In the genomic region with DNA sequence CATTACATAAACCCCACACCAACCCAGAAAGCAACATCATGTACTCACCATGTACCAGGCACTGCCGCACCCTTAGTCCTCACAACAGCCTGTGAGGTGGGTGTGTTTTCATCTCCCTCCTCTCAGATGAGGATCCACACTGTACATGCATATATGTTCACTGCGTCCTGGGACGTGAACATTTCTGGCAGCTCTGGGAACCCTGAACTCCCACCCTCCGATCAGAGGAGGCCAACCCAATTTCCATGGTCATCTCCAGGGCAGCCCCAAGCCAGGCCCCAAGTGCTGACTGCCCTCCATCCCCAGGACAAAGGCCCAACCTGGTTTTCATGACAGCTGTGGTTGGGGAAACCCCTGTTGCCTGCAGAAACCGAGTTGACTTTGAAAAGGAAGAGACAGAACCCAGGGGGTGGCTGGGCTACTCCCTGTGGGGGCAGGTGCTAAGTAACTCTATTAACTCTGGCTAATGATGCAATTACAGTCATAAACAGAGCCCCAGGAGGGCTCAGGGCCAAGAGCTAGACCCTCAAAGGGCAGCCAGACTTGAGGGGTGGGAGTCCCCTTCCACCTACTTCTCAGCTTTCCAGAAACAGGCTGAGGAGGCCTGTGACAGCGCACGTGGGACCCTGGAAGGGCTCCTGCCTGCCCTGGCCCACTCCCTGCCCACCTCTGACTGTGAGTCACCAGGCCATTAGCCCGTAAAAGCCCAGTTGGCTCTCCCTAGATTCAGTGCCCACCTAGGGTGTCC, we compare ENCODE assay signal across 9 cellular contexts. TPM values are rescaled to one million over a fixed set of nuclear protein-coding genes. Genes with fewer than 3 reads are reported as not detected.
A peak's percentile ranks its signal among the peaks of the same experiment; 100 is the strongest.
DNase-seq lines count a peak whose midpoint lies in the region; ATAC-seq, FAIRE-seq and TF ChIP-seq lines count a peak whose summit lies in the region.
"Had no signal": no experiment of that assay in that cellular context is flagged by ENCODE, and none has a peak within 500 bp of the region (broad histone marks: within the 10 kb centered on the region; RNA-seq: fewer than 3 reads in every experiment).

No MANE protein-coding gene starts in this region.

- POLR2A ChIA-PET in Panc1 (lab: Charles Lee) = interaction anchor here (0.5 kb wide), 1 partner anchor 868 kb away, joined by 4 read pairs; no protein-coding TSS in a partner anchor

- peak; percentile 92 for FAIRE-seq in GM12891 (lab: Jason Lieb, UNC)

- peak overlapping the region; percentile 90; the same call in 1 of the 2 replicates for H3K27ac Mint-ChIP-seq in HFFc6

- peak; percentile 65 for DNase-seq in GM12891 (ENCODE audit: insufficient read length, low spot score)
- no peak for DNase-seq in HFFc6
- DNase-seq in Panc1 (ENCODE audit: low read depth, low spot score) = no peak
- DNase-seq in adipocyte (ENCODE audit: low read depth) = peak; percentile 20
- DNase-seq in right lobe of liver = no peak
- peak; percentile 56 to 60 for DNase-seq in stimulated activated CD8-positive, alpha-beta memory T cell treated with anti-CD3 and anti-CD28 coated beads, Interleukin-7, amount 100 ng/mL, for 4 hours (ENCODE audit: low read depth in 2 of 2)
- DNase-seq in A172 (ENCODE audit: low spot score) = no peak
- no peak for DNase-seq in hepatic stellate cell (ENCODE audit: low spot score)

- H3K9me3 ChIP-seq in Panc1 (ENCODE audit: control insufficient read depth, insufficient read depth, low read depth, low read length) (no peaks in the 10 kb centered on the region), adipocyte (ENCODE audit: control insufficient read depth, low read length) (no peaks in the 10 kb centered on the region), right lobe of liver (no peaks in the 10 kb centered on the region)

- H3K4me1 ChIP-seq in Panc1 (ENCODE audit: control insufficient read depth, insufficient read depth, low read length) = peaks cover 14% of the 10 kb centered on the region
- peaks cover 31% of the 10 kb centered on the region for H3K4me1 ChIP-seq in adipocyte (ENCODE audit: control insufficient read depth, insufficient read depth, low read length)
- no peaks in the 10 kb centered on the region for H3K4me1 ChIP-seq in right lobe of liver

- ATAC-seq in Panc1 (no peak), right lobe of liver (no peak)

- WGBS in right lobe of liver (ENCODE audit: insufficient coverage, low coverage, low lambda C conversion rate, missing lambda C conversion rate) = 73% methylated on average over 4 of the region's 8 CpGs

- TF ChIP-seq POLR2A in GM12891 (IDR thresholded peaks at IDR 0.05; ENCODE audit: low read depth, low read length) (peak; percentile 62), right lobe of liver (IDR thresholded peaks at IDR 0.05) (no peak)

- H3K27me3 ChIP-seq in Panc1 (ENCODE audit: control insufficient read depth, insufficient read depth, low read length) (no peaks in the 10 kb centered on the region), adipocyte (replicated peaks; ENCODE audit: control insufficient read depth, insufficient read depth, low read length) (no peaks in the 10 kb centered on the region), right lobe of liver (no peaks in the 10 kb centered on the region)

- CTCF ChIA-PET in Panc1 (lab: Charles Lee) = no interaction called here

- no peak for TF ChIP-seq CTCF in HFFc6 (IDR thresholded peaks at IDR 0.05)
- no peak for TF ChIP-seq CTCF in Panc1 (IDR thresholded peaks at IDR 0.05)
- TF ChIP-seq CTCF in right lobe of liver (IDR thresholded peaks at IDR 0.05) = no peak

- H3K27ac ChIP-seq in Panc1 (ENCODE audit: low read length) = peak overlapping the region; percentile 77
- H3K27ac ChIP-seq in right lobe of liver = peak overlapping the region in 2 of 3 donors; percentile 80 to 87

- no peak overlapping the region for H3K9ac ChIP-seq in adipocyte (ENCODE audit: low read length)

- intact Hi-C loops in Panc1 (cut with micrococcal nuclease; ENCODE audit: unreplicated experiment) = loop anchor here (10.0 kb wide), 1 partner anchor 52 kb away; the partner anchor contains the start of genes PRICKLE4 and TOMM6
- intact Hi-C loops in right lobe of liver (cut with DNase I) = no loop called here

- H3K36me3 ChIP-seq in Panc1 (ENCODE audit: control insufficient read depth, insufficient read depth, low read length) (no peaks in the 10 kb centered on the region; the same call in 1 of the 2 replicates), adipocyte (ENCODE audit: control insufficient read depth, insufficient read depth, low read length, severe bottlenecking) (no peaks in the 10 kb centered on the region), right lobe of liver (no peaks in the 10 kb centered on the region)

- H3K4me3 Mint-ChIP-seq in HFFc6 = peak overlapping the region; percentile 93

- in situ Hi-C loops in Panc1 (cut with HindIII; ENCODE audit: low pct_unique_long_range_greater_than_20kb, low sequenced_read_pairs) = no loop called here

- BruUV-seq in Panc1 (replicated peaks; lab: Mats Ljungman, UMichigan) = no TSS peak

- H3K4me3 ChIP-seq in Panc1 (ENCODE audit: low read depth in 2 of 2, low read length in 2 of 2) = peak overlapping the region; percentile 64 to 86
- H3K4me3 ChIP-seq in adipocyte (ENCODE audit: low read length) = peak overlapping the region; percentile 82
- no peak overlapping the region for H3K4me3 ChIP-seq in right lobe of liver

- H3K27me3 Mint-ChIP-seq in HFFc6 (ENCODE audit: insufficient read depth) = peaks cover 3% of the 10 kb centered on the region

- H3K9me3 Mint-ChIP-seq in HFFc6 = no peaks in the 10 kb centered on the region

- no peaks in the 10 kb centered on the region for H3K36me3 Mint-ChIP-seq in HFFc6 (ENCODE audit: low read depth)

- peaks cover 35% of the 10 kb centered on the region for H3K4me1 Mint-ChIP-seq in HFFc6 (ENCODE audit: low read depth)

TF ChIP-seq in GM12891, 5 proteins besides CTCF, POLR2A, EP300 and RAD21:
- TF ChIP-seq POU2F2 (IDR thresholded peaks at IDR 0.05; ENCODE audit: low read depth, low read length) = no peak
- TF ChIP-seq TAF1 (IDR thresholded peaks at IDR 0.05; ENCODE audit: low read depth, low read length) = no peak
- TF ChIP-seq POLR2AphosphoS5 (IDR thresholded peaks at IDR 0.05; ENCODE audit: low read depth, low read length) = peak; percentile 54; the same call in 1 of the 2 replicates
- TF ChIP-seq SPI1 (IDR thresholded peaks at IDR 0.05; ENCODE audit: low read depth, low read length) = no peak
- TF ChIP-seq PAX5 (IDR thresholded peaks at IDR 0.05; ENCODE audit: insufficient read depth, low read length, severe bottlenecking) = peak; percentile 4

RNA-seq across cellular contexts. Expression of gene TFEB, which starts 2.6 kb away (rescaled TPM):
- 54.8 TPM for polyA plus RNA-seq in GM12891 (2012; ENCODE audit: low read depth, missing spikeins)
- 10 to 100 TPM in 4 of 6 experiments, 1 to 10 TPM in 2; 8.7 to 14.2 (median 11.0) TPM for total RNA-seq in HFFc6 (2021; fragmentation: NEBNext Ultra II Directional; extraction: Animal tissue kit (Norgen Biotek cat#: 25700))
- total RNA-seq in Panc1 (2021; ENCODE audit: unreplicated experiment) (13.3 TPM), right lobe of liver (1 to 10 TPM; 4.5 to 9.2 (median 6.6) TPM)
- polyA plus RNA-seq in Panc1 (2012; ENCODE audit: insufficient read length) = 14.9 TPM
- 6.0 and 9.6 TPM in 2 replicates for total RNA-seq in A172 (2014; rRNA removed; shearing (Covaris generic))

RNA-seq across cellular contexts. Expression of gene PGC, which starts 14.4 kb away (rescaled TPM):
- not detected for polyA plus RNA-seq in GM12891 (2012; ENCODE audit: low read depth, missing spikeins)
- not detected for total RNA-seq in HFFc6 (2021; fragmentation: NEBNext Ultra II Directional; extraction: Animal tissue kit (Norgen Biotek cat#: 25700))
- total RNA-seq in Panc1 (2021; ENCODE audit: unreplicated experiment) (0.18 TPM), right lobe of liver (under 1 TPM in 1 of 6 experiments, not detected in 5; 0.31 TPM)
- 0.16 TPM for polyA plus RNA-seq in Panc1 (2012; ENCODE audit: insufficient read length)
- total RNA-seq in A172 (2014; rRNA removed; shearing (Covaris generic)) = not detected in 2 replicates
- total RNA-seq: activated CD8-positive, alpha-beta memory T cell treated with anti-CD3 and anti-CD28 coated beads for 36 hours had no signal

RNA-seq across cellular contexts. Expression of gene FRS3, which starts 46.9 kb away (rescaled TPM):
- 0.74 TPM for polyA plus RNA-seq in GM12891 (2012; ENCODE audit: low read depth, missing spikeins)
- total RNA-seq in HFFc6 (2021; fragmentation: NEBNext Ultra II Directional; extraction: Animal tissue kit (Norgen Biotek cat#: 25700)) = 1 to 10 TPM; 2.5 to 3.4 (median 2.9) TPM
- total RNA-seq in Panc1 (2021; ENCODE audit: unreplicated experiment) (3.0 TPM), right lobe of liver (1 to 10 TPM in 5 of 6 experiments, under 1 TPM in 1; 0.68 to 3.0 (median 1.9) TPM)
- polyA plus RNA-seq in Panc1 (2012; ENCODE audit: insufficient read length) = 4.9 TPM
- total RNA-seq in A172 (2014; rRNA removed; shearing (Covaris generic)) = 0.72 and 0.81 TPM in 2 replicates

RNA-seq across cellular contexts. Expression of gene PRICKLE4, which starts 47.8 kb away (rescaled TPM):
- not detected for polyA plus RNA-seq in GM12891 (2012; ENCODE audit: low read depth, missing spikeins)
- under 1 TPM in 3 of 6 experiments, not detected in 3; 0.30 to 0.68 (median 0.31) TPM for total RNA-seq in HFFc6 (2021; fragmentation: NEBNext Ultra II Directional; extraction: Animal tissue kit (Norgen Biotek cat#: 25700))
- total RNA-seq in Panc1 (2021; ENCODE audit: unreplicated experiment) (1.6 TPM), right lobe of liver (1 to 10 TPM in 5 of 6 experiments, not detected in 1; 1.3 to 3.1 (median 2.7) TPM)
- polyA plus RNA-seq in Panc1 (2012; ENCODE audit: insufficient read length) = 1.3 TPM
- total RNA-seq in A172 (2014; rRNA removed; shearing (Covaris generic)) = not detected in 2 replicates
- total RNA-seq: activated CD8-positive, alpha-beta memory T cell treated with anti-CD3 and anti-CD28 coated beads for 36 hours had no signal

RNA-seq across cellular contexts. Expression of gene TOMM6, which starts 54.7 kb away (rescaled TPM):
- polyA plus RNA-seq in GM12891 (2012; ENCODE audit: low read depth, missing spikeins) = 436 TPM
- total RNA-seq in HFFc6 (2021; fragmentation: NEBNext Ultra II Directional; extraction: Animal tissue kit (Norgen Biotek cat#: 25700)) = 100 to 1,000 TPM; 216 to 234 (median 228) TPM
- total RNA-seq in Panc1 (2021; ENCODE audit: unreplicated experiment) = 234 TPM
- polyA plus RNA-seq in Panc1 (2012; ENCODE audit: insufficient read length) = 179 TPM
- 100 to 1,000 TPM in 1 of 6 experiments, 10 to 100 TPM in 5; 61.8 to 104 (median 75.6) TPM for total RNA-seq in right lobe of liver
- 209 and 224 TPM in 2 replicates for total RNA-seq in A172 (2014; rRNA removed; shearing (Covaris generic))

Comparison
In these comparisons a context has a peak if more than half of its experiments do, and no peak if none do; other contexts are left out.
1. DNase-seq: peak in GM12891 (single experiment), adipocyte (single experiment) and stimulated activated CD8-positive, alpha-beta memory T cell treated with anti-CD3 and anti-CD28 coated beads, Interleukin-7, amount 100 ng/mL, for 4 hours (2 of 2); none in HFFc6 (single experiment), Panc1 (single experiment), right lobe of liver (0 of 3), A172 (single experiment) and hepatic stellate cell (single experiment).
2. H3K4me3 ChIP-seq: peak in Panc1 (2 of 2) and adipocyte (single experiment); none in right lobe of liver (0 of 3).